ENCODE assay signal across 16 cellular contexts in genomic region chrX:150874448-150874847, GRCh38.
"Had no signal": no experiment of that assay in that cellular context is flagged by ENCODE, and none has a peak within 500 bp of the region (broad histone marks: within the 10 kb centered on the region; RNA-seq: fewer than 3 reads in every experiment).

No MANE protein-coding gene starts in this region.

- H3K27ac Mint-ChIP-seq: stimulated activated naive B cell treated with anti-CD40 and anti-IgM and Interleukin-4, amounts not matched to agents 10 μg/mL and 1 μg/mL and 100 μg/mL, for 72 hours; type B pancreatic cell had no signal

- ATAC-seq: lower lobe of right lung had no signal

- H3K27ac ChIP-seq: cardiac muscle cell, colonic mucosa, lower lobe of right lung, neutrophil had no signal

- H3K4me3 Mint-ChIP-seq: naive B cell; stimulated activated naive B cell treated with anti-CD40 and anti-IgM and Interleukin-4, amounts not matched to agents 10 μg/mL and 1 μg/mL and 100 μg/mL, for 72 hours; type B pancreatic cell had no signal

- DNase-seq: activated effector memory CD4-positive, alpha-beta T cell treated with Interleukin-2 at 50 U/mL for 16 hours; activated T-cell treated with anti-CD3 and anti-CD28 coated beads, Interleukin-2, amount 50 U/mL, for 1 hour; colonic mucosa; effector CD4-positive, alpha-beta T cell; hypothalamus; lower lobe of right lung; midbrain; naive B cell; posterior cingulate gyrus; stimulated activated naive B cell treated with anti-CD40 and anti-IgM and Interleukin-4, amounts not matched to agents 10 μg/mL and 1 μg/mL and 100 μg/mL, for 72 hours; SW 1271; T-helper 9 cell had no signal

- H3K9me3 Mint-ChIP-seq: type B pancreatic cell had no signal

- H3K27me3 ChIP-seq: cardiac muscle cell, colonic mucosa, neutrophil, right atrium auricular region had no signal

- H3K4me1 ChIP-seq: colonic mucosa had no signal

- H3K4me3 ChIP-seq: cardiac muscle cell, colonic mucosa, lower lobe of right lung, right atrium auricular region had no signal

- H3K36me3 ChIP-seq: cardiac muscle cell, colonic mucosa, lower lobe of right lung, neutrophil, right atrium auricular region had no signal

- H3K9me3 ChIP-seq: colonic mucosa, lower lobe of right lung, neutrophil, right atrium auricular region had no signal

- H3K27me3 Mint-ChIP-seq: naive B cell; stimulated activated naive B cell treated with anti-CD40 and anti-IgM and Interleukin-4, amounts not matched to agents 10 μg/mL and 1 μg/mL and 100 μg/mL, for 72 hours; type B pancreatic cell had no signal
